In genomic region chr1:212956231-212956630, GRCh38 we compare ENCODE assay signal across 1 cellular context.
TF ChIP-seq lines count a peak whose summit lies in the region.

No MANE protein-coding gene starts in this region.

TF ChIP-seq in GM12878, 131 proteins besides CTCF, POLR2A, EP300 and RAD21 (continues in another document):
- TF ChIP-seq MXI1 (IDR thresholded peaks at IDR 0.05; ENCODE audit: low read depth, low read length): no peak
- no peak for TF ChIP-seq BACH1 (IDR thresholded peaks at IDR 0.05; ENCODE audit: borderline replicate concordance)
- TF ChIP-seq ZNF217 (IDR thresholded peaks at IDR 0.05): no peak
- TF ChIP-seq JUNB (IDR thresholded peaks at IDR 0.05): no peak
- no peak for TF ChIP-seq E2F8 (IDR thresholded peaks at IDR 0.05; ENCODE audit: low read depth, partially characterized antibody)
- TF ChIP-seq SKIL (IDR thresholded peaks at IDR 0.05; ENCODE audit: low read depth, poor library complexity, severe bottlenecking): no peak
- no peak for TF ChIP-seq SUPT20H (IDR thresholded peaks at IDR 0.05; ENCODE audit: borderline replicate concordance, control insufficient read depth, low read depth, low read length)
- no peak for TF ChIP-seq KAT2A (conservative IDR thresholded peaks at IDR 0.05; ENCODE audit: control insufficient read depth, low read depth, low read length)
- TF ChIP-seq ZBTB40 (IDR thresholded peaks at IDR 0.05; ENCODE audit: borderline replicate concordance): no peak
- TF ChIP-seq TCF12 (IDR thresholded peaks at IDR 0.05; ENCODE audit: low read depth, low read length): no peak
- TF ChIP-seq CHD1 (IDR thresholded peaks at IDR 0.05; ENCODE audit: low read depth, low read length): no peak
- TF ChIP-seq PRDM15 (CRISPR knock-in tag; IDR thresholded peaks at IDR 0.05): no peak
- no peak for TF ChIP-seq CBX5 (IDR thresholded peaks at IDR 0.05; ENCODE audit: low read depth)
- no peak for TF ChIP-seq ZBTB33 (IDR thresholded peaks at IDR 0.05)
- 0 out of 2 replicates have a peak, but pooled peaks have one; percentile 46 for TF ChIP-seq HDGF (IDR thresholded peaks at IDR 0.05)
- TF ChIP-seq IRF4 (IDR thresholded peaks at IDR 0.05; ENCODE audit: low read depth, low read length): no peak
- no peak for TF ChIP-seq SPI1 (IDR thresholded peaks at IDR 0.05; ENCODE audit: borderline replicate concordance, insufficient read depth, low read depth, low read length)
- TF ChIP-seq RB1 (IDR thresholded peaks at IDR 0.05; ENCODE audit: borderline replicate concordance): no peak
- peak; percentile 48; the same call in 1 of the 2 replicates for TF ChIP-seq TCF3 (IDR thresholded peaks at IDR 0.05; ENCODE audit: borderline replicate concordance, insufficient read depth, low read depth, low read length)
- TF ChIP-seq CREM (IDR thresholded peaks at IDR 0.05; ENCODE audit: low read depth): no peak
- TF ChIP-seq SIN3A (IDR thresholded peaks at IDR 0.05; ENCODE audit: low read depth, low read length): no peak
- TF ChIP-seq NFYA (IDR thresholded peaks at IDR 0.05; ENCODE audit: borderline replicate concordance, low read depth, low read length): no peak
- peak; percentile 5; the same call in 1 of the 2 replicates for TF ChIP-seq IKZF1 (conservative IDR thresholded peaks at IDR 0.05)
- TF ChIP-seq POU2F2 (IDR thresholded peaks at IDR 0.05; ENCODE audit: borderline replicate concordance, low read depth, low read length): no peak
- TF ChIP-seq CBX3 (IDR thresholded peaks at IDR 0.05; ENCODE audit: borderline replicate concordance, low read depth): no peak
- TF ChIP-seq BCL3 (IDR thresholded peaks at IDR 0.05; ENCODE audit: borderline replicate concordance, insufficient read depth, low read depth, low read length, poor library complexity, severe bottlenecking): no peak
- no peak for TF ChIP-seq NR2C1 (IDR thresholded peaks at IDR 0.05)
- no peak for TF ChIP-seq ATF2 (IDR thresholded peaks at IDR 0.05; ENCODE audit: low read length)
- no peak for TF ChIP-seq YY1 (IDR thresholded peaks at IDR 0.05; ENCODE audit: low read depth, low read length)
- no peak for TF ChIP-seq MYC (IDR thresholded peaks at IDR 0.05; ENCODE audit: insufficient read depth, insufficient read length, insufficient replicate concordance, low read length, severe bottlenecking)
- 0 out of 2 replicates have a peak, but pooled peaks have one; percentile 20 for TF ChIP-seq CBFB (IDR thresholded peaks at IDR 0.05; ENCODE audit: low read depth)
- TF ChIP-seq PAX5 (IDR thresholded peaks at IDR 0.05; ENCODE audit: borderline replicate concordance, low read depth, low read length): no peak
- TF ChIP-seq ZNF687 (IDR thresholded peaks at IDR 0.05): peak; percentile 78
- no peak for TF ChIP-seq ESRRA (IDR thresholded peaks at IDR 0.05; ENCODE audit: low read length)
- no peak for TF ChIP-seq MAX (IDR thresholded peaks at IDR 0.05; ENCODE audit: low read depth, low read length)
